10 cellular contexts compared by ENCODE assay signal in the genomic region with DNA sequence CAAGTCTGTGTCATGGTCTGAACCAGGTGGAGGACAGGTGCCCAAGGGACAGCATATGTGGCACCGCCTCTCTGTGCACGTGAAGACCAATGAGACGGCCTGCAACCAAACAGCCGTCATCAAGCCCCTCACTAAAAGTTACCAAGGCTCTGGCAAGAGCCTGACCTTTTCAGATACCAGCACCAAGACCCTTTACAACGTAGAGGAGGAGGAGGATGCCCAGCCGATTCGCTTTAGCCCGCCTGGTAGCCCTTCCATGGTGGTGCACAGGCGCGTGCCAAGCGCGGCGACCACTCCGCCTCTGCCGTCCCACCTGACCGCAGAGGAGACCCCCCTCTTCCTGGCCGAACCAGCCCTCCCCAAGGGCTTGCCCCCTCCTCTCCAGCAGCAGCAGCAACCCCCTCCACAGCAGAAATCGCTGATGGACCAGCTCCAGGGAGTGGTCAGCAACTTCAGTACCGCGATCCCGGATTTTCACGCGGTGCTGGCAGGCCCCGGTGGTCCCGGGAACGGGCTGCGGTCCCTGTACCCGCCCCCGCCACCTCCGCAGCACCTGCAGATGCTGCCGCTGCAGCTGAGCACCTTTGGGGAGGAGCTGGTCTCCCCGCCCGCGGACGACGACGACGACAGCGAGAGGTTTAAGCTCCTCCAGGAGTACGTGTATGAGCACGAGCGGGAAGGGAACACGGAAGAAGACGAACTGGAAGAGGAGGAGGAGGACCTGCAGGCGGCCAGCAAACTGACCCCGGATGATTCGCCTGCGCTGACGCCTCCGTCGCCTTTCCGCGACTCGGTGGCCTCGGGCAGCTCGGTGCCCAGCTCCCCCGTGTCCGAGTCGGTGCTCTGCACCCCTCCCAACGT.
DNase-seq lines count a peak whose midpoint lies in the region; ATAC-seq and TF ChIP-seq lines count a peak whose summit lies in the region.
"Had no signal": no experiment of that assay in that cellular context is flagged by ENCODE, and none has a peak within 500 bp of the region (broad histone marks: within the 10 kb centered on the region; RNA-seq: fewer than 3 reads in every experiment).

No MANE protein-coding gene starts in this region.

- peak overlapping the region; percentile 44 for H3K4me3 ChIP-seq in skeletal muscle cell (ENCODE audit: low read depth, low read length)

- in situ Hi-C loops in GM13976 (cut with MboI; ENCODE audit: low sequenced_read_pairs, unreplicated experiment) (no loop called here), GM13977 (cut with MboI; ENCODE audit: low pct_unique_long_range_greater_than_20kb, low sequenced_read_pairs, unreplicated experiment) (no loop called here)

- DNase-seq in GM13976 (ENCODE audit: low spot score) (peak; percentile 8), dermis blood vessel endothelial cell (peak; percentile 23), islet precursor cell (peak; percentile 79), skeletal muscle cell (ENCODE audit: low read depth) (no peak), GM13977 (ENCODE audit: low spot score) (no peak), SIG-M5 (lab: John Stamatoyannopoulos, UW) (no peak), kidney glomerular epithelial cell (lab: John Stamatoyannopoulos, UW) (no peak)
- DNase-seq: effector CD8-positive, alpha-beta T cell; NCI-H1436 treated with DMSO at 0.1 percent for 48 hours had no signal

- TF ChIP-seq CTCF in GM13976 (IDR thresholded peaks at IDR 0.05; ENCODE audit: borderline replicate concordance, control extremely low read depth, extremely low read depth, insufficient read depth, missing control alignments) (no peak), GM13977 (IDR thresholded peaks at IDR 0.05; ENCODE audit: extremely low read depth, insufficient read depth, missing control alignments) (no peak)

- ATAC-seq in GM18511 (IDR thresholded peaks at IDR 0.05; ENCODE audit: unreplicated experiment), result no peak

Comparison
In these comparisons a context has a peak if more than half of its experiments do, and no peak if none do; other contexts are left out.
1. DNase-seq: peak in GM13976 (single experiment), dermis blood vessel endothelial cell (single experiment) and islet precursor cell (single experiment); none in skeletal muscle cell (single experiment), GM13977 (single experiment), SIG-M5 (single experiment) and kidney glomerular epithelial cell (single experiment).